ENCODE assay signal across 13 cellular contexts in genomic region chr16:69182730-69183416, GRCh38.
A peak's percentile ranks its signal among the peaks of the same experiment; 100 is the strongest.
DNase-seq lines count a peak whose midpoint lies in the region; TF ChIP-seq lines count a peak whose summit lies in the region.
"Had no signal": no experiment of that assay in that cellular context is flagged by ENCODE, and none has a peak within 500 bp of the region (broad histone marks: within the 10 kb centered on the region; RNA-seq: fewer than 3 reads in every experiment).

No MANE protein-coding gene starts in this region.

- no peak for TF ChIP-seq CTCF in GM20000 (IDR thresholded peaks at IDR 0.05; ENCODE audit: extremely low read depth, missing control alignments)

- DNase-seq in NCI-H2107 treated with DMSO at 0.1 percent for 48 hours (lab: John Stamatoyannopoulos, UW; ENCODE audit: unreplicated experiment): peak; percentile 18
- DNase-seq in NCI-H2107 (lab: John Stamatoyannopoulos, UW): no peak
- peak; percentile 29 for DNase-seq in NCI-H510A (lab: John Stamatoyannopoulos, UW)
- DNase-seq in epithelial cell of prostate (ENCODE audit: low read depth, low spot score): no peak
- DNase-seq in superior temporal gyrus (ENCODE audit: extremely low spot score): peak; percentile 4
- DNase-seq in GM20000 (ENCODE audit: low spot score): no peak
- no peak for DNase-seq in NCI-H82 (lab: John Stamatoyannopoulos, UW)
- no peak for DNase-seq in SW 1271 (lab: John Stamatoyannopoulos, UW)
- DNase-seq: NCI-H2029; occipital lobe; Peyer's patch; stimulated activated CD4-positive, alpha-beta T cell treated with anti-CD3 and anti-CD28 coated beads, Interleukin-12 subunit alpha, Interleukin-12 subunit beta, amount 100 ng/mL, for 4 hours had no signal

- peak overlapping the region; percentile 60 for H3K27ac ChIP-seq in epithelial cell of prostate
- H3K27ac ChIP-seq: Peyer's patch, upper lobe of left lung had no signal

Comparison
In these comparisons a context has a peak if more than half of its experiments do, and no peak if none do; other contexts are left out.
1. DNase-seq: peak in NCI-H2107 treated with DMSO at 0.1 percent for 48 hours (single experiment), NCI-H510A (single experiment) and superior temporal gyrus (single experiment); none in NCI-H2107 (single experiment), epithelial cell of prostate (single experiment), GM20000 (single experiment), NCI-H82 (single experiment) and SW 1271 (0 of 2).